Comparison of ENCODE assay signal across 1 cellular context in genomic region chr12:10191865-10192264, GRCh38.
TF ChIP-seq lines count a peak whose summit lies in the region.

No MANE protein-coding gene starts in this region.

TF ChIP-seq in H1, 55 proteins besides CTCF, POLR2A, EP300 and RAD21:
- no peak for TF ChIP-seq POU5F1 (IDR thresholded peaks at IDR 0.05; ENCODE audit: low read depth, low read length)
- TF ChIP-seq RBBP5 (IDR thresholded peaks at IDR 0.05; ENCODE audit: borderline replicate concordance, low read depth, low read length) = no peak
- 0 out of 2 replicates have a peak, but pooled peaks have one; percentile 15 for TF ChIP-seq TEAD4 (IDR thresholded peaks at IDR 0.05; ENCODE audit: low read depth, low read length)
- no peak for TF ChIP-seq MAFK (IDR thresholded peaks at IDR 0.05; ENCODE audit: low read depth, low read length)
- TF ChIP-seq PHF8 (conservative IDR thresholded peaks at IDR 0.05; ENCODE audit: low read depth, low read length) = no peak
